ENCODE assay signal across 12 cellular contexts in genomic region chr9:90539266-90539665, GRCh38.
A peak's percentile ranks its signal among the peaks of the same experiment; 100 is the strongest.
DNase-seq lines count a peak whose midpoint lies in the region; ATAC-seq lines count a peak whose summit lies in the region.
"Had no signal": no experiment of that assay in that cellular context is flagged by ENCODE, and none has a peak within 500 bp of the region (broad histone marks: within the 10 kb centered on the region; RNA-seq: fewer than 3 reads in every experiment).

No MANE protein-coding gene starts in this region.

- in situ Hi-C loops in G401 (cut with HindIII; ENCODE audit: low sequenced_read_pairs) = no loop called here

- ATAC-seq in sciatic nerve = no peak
- ATAC-seq in GM18873 (IDR thresholded peaks at IDR 0.05; ENCODE audit: low FRiP score, unreplicated experiment) = no peak
- no peak for ATAC-seq in activated CD4-positive, CD25-positive, alpha-beta regulatory T cell treated with anti-CD3 and anti-CD28 coated beads, Interleukin-2, amount 50 U/mL, for 24 hours

- intact Hi-C loops in sciatic nerve (cut with DNase I) = no loop called here

- DNase-seq in G401 (ENCODE audit: low spot score) (peak; percentile 98), NCI-H1694 (lab: John Stamatoyannopoulos, UW) (peak; percentile 49), NCI-H446 treated with DMSO at 0.1 percent for 48 hours (lab: John Stamatoyannopoulos, UW) (peak; percentile 69), foreskin melanocyte (peak; percentile 5), sciatic nerve (ENCODE audit: low spot score) (no peak)
- DNase-seq: BE2C; CD4-positive, alpha-beta memory T cell; DMS79; HCEC 1CT; HFFc6 had no signal
